11 cellular contexts compared by ENCODE assay signal in the genomic region with DNA sequence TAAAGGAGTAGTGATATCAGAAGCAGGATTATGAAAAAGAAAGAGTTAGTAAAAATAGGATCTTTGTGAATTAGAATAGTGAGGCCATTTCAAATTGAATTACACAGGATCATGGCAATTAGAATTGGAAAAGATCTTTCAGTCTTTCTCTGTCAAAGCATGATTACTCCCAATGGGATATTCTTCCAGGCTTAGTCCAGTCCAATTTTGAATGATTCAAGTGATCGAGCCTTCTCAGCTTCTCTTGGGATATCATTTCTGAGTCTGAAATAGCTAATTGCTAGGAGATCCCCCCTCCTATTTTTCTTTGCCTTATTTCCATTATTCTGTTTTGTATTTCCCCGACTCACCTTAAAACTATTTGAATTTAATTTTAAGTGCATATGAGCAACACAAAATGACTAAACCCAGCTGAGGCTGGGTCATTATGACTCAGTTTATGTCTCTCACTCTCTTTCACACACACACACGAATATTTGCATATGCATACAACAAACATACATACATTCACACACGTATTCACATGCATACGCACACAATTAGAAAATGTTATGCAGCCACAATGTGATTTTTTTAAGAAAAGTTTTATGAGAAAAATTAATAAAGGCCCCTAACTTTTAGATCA. TPM values are rescaled to one million over a fixed set of nuclear protein-coding genes. Genes with fewer than 3 reads are reported as not detected.
DNase-seq lines count a peak whose midpoint lies in the region; ATAC-seq, FAIRE-seq and TF ChIP-seq lines count a peak whose summit lies in the region.
"Had no signal": no experiment of that assay in that cellular context is flagged by ENCODE, and none has a peak within 500 bp of the region (broad histone marks: within the 10 kb centered on the region; RNA-seq: fewer than 3 reads in every experiment).

No MANE protein-coding gene starts in this region.

- FAIRE-seq in H1 (lab: Jason Lieb, UNC): no peak

- in situ Hi-C loops in gastrocnemius medialis (cut with MboI; ENCODE audit: low sequenced_read_pairs in 4 of 4): no loop called here

- H3K27ac ChIP-seq in H1 (ENCODE audit: low read depth, low read length) (no peak overlapping the region), neuronal stem cell (replicated peaks; ENCODE audit: low read length) (no peak overlapping the region), gastrocnemius medialis (no peak overlapping the region)
- H3K27ac ChIP-seq: right atrium auricular region had no signal

- no peaks in the 10 kb centered on the region for H3K23me2 ChIP-seq in H1 (ENCODE audit: low read depth, low read length)

- H3K4ac ChIP-seq in H1 (replicated peaks; ENCODE audit: insufficient read length, low read depth, low read length) (peak overlapping the region; percentile 57), neuronal stem cell (ENCODE audit: low read length) (no peak overlapping the region)

- WGBS in H1 (ENCODE audit: extremely low coverage in 1 of 2, insufficient coverage in 1 of 2, insufficient read length in 1 of 2, insufficient replicate concordance in 2 of 2, low coverage in 1 of 2, low lambda C conversion rate in 2 of 2, missing lambda C conversion rate in 1 of 2), 2 experiments: 68% methylated on average over 5 of the region's 5 CpGs; no CpG with 5 or more reads in 1 of the 2 experiments
- 100% methylated on average over 2 of the region's 5 CpGs; no CpG with 5 or more reads in 1 of the 2 donors for WGBS in neuronal stem cell (ENCODE audit: extremely low coverage in 2 of 2, insufficient read length in 2 of 2, insufficient replicate concordance in 1 of 2), 2 donors

- H2AK5ac ChIP-seq in H1 (ENCODE audit: low read depth, low read length) (no peak overlapping the region), neuronal stem cell (ENCODE audit: low read depth, low read length) (no peak overlapping the region)

- H4K8ac ChIP-seq in H1 (ENCODE audit: extremely low read depth, insufficient read depth, low read length) (no peak overlapping the region), neuronal stem cell (ENCODE audit: low read depth, low read length) (no peak overlapping the region)

- H2BK12ac ChIP-seq in H1 (ENCODE audit: low read depth, low read length) (no peak overlapping the region), neuronal stem cell (ENCODE audit: low read length) (no peak overlapping the region)

- H3K27me3 ChIP-seq in MG63 (no peaks in the 10 kb centered on the region), H1 (replicated peaks in 1 of 4; ENCODE audit: control insufficient read depth in 3 of 4, extremely low read depth in 1 of 4, insufficient read depth in 3 of 4, low read length in 3 of 4) (no peaks in the 10 kb centered on the region), neuronal stem cell (ENCODE audit: control insufficient read depth in 3 of 3, insufficient read depth in 3 of 3, low read depth in 1 of 3, low read length in 3 of 3) (no peaks in the 10 kb centered on the region), gastrocnemius medialis (no peaks in the 10 kb centered on the region)
- H3K27me3 ChIP-seq: right atrium auricular region had no signal

- H2BK120ac ChIP-seq in H1 (replicated peaks; ENCODE audit: low read depth, low read length): no peak overlapping the region
- H2BK120ac ChIP-seq in neuronal stem cell (ENCODE audit: low read depth, low read length): no peak overlapping the region

- H3K4me2 ChIP-seq in H1 (ENCODE audit: insufficient read depth in 1 of 2, low read depth in 2 of 2, low read length in 2 of 2) (peak overlapping the region in 1 of 2 experiments; percentile 15; a peak in 1 of 4 replicates), neuronal stem cell (ENCODE audit: insufficient read depth, low read length, poor library complexity, severe bottlenecking) (no peak overlapping the region)

- no peak overlapping the region for H4K91ac ChIP-seq in H1 (replicated peaks; ENCODE audit: insufficient read length, low read length)
- no peak overlapping the region for H4K91ac ChIP-seq in neuronal stem cell (ENCODE audit: low read depth, low read length, poor library complexity)

- H3K79me1 ChIP-seq in H1 (ENCODE audit: low read depth, low read length): no peaks in the 10 kb centered on the region
- H3K79me1 ChIP-seq in neuronal stem cell (ENCODE audit: low read depth, low read length): no peaks in the 10 kb centered on the region

- CTCF ChIA-PET in H1 (lab: Charles Lee; ENCODE audit: partially characterized antibody): no interaction called here
- CTCF ChIA-PET in activated naive CD4-positive, alpha-beta T cell treated with anti-CD3 and anti-CD28 coated beads, Interleukin-2, amount 10 ng/mL, durations not matched to agents 7 days and 5 days (lab: Charles Lee): no interaction called here

- no peak overlapping the region for H3K14ac ChIP-seq in H1 (ENCODE audit: insufficient read length)
- no peak overlapping the region for H3K14ac ChIP-seq in neuronal stem cell (ENCODE audit: low read length)

- no peak overlapping the region for H3K18ac ChIP-seq in H1 (ENCODE audit: extremely low read depth, low read length)
- no peak overlapping the region for H3K18ac ChIP-seq in neuronal stem cell (ENCODE audit: low read length)

- TF ChIP-seq POLR2A in H1 (IDR thresholded peaks at IDR 0.05; ENCODE audit: control extremely low read depth in 1 of 2, low read depth in 2 of 2, low read length in 2 of 2) (no peak), gastrocnemius medialis (IDR thresholded peaks at IDR 0.05) (no peak)

- no peak overlapping the region for H2AFZ ChIP-seq in H1 (ENCODE audit: low read length)
- H2AFZ ChIP-seq in neuronal stem cell (ENCODE audit: low read length): peak overlapping the region; percentile 79

- H3K27ac Mint-ChIP-seq in activated naive CD4-positive, alpha-beta T cell treated with anti-CD3 and anti-CD28 coated beads, Interleukin-2, amount 10 ng/mL, durations not matched to agents 7 days and 5 days: no peak overlapping the region
- H3K27ac Mint-ChIP-seq: activated T-cell treated with anti-CD3 and anti-CD28 coated beads, Interleukin-2, amount 50 U/mL, for 24 hours had no signal

- H3K23ac ChIP-seq in H1 (ENCODE audit: insufficient read length) (no peak overlapping the region), neuronal stem cell (ENCODE audit: low read depth, low read length, poor library complexity) (no peak overlapping the region)

- H3K9me3 Mint-ChIP-seq in activated naive CD4-positive, alpha-beta T cell treated with anti-CD3 and anti-CD28 coated beads, Interleukin-2, amount 10 ng/mL, durations not matched to agents 7 days and 5 days: no peaks in the 10 kb centered on the region

- intact Hi-C loops in gastrocnemius medialis (cut with DNase I; ENCODE audit: low total_unique reads): loop anchor here (5.0 kb wide), 1 partner anchor 1748 kb away; no protein-coding TSS in a partner anchor

- TF ChIP-seq CTCF in H1 (IDR thresholded peaks at IDR 0.05; ENCODE audit: control extremely low read depth in 1 of 3, insufficient read depth in 1 of 3, low read depth in 1 of 3, low read length in 3 of 3) (no peak), gastrocnemius medialis (IDR thresholded peaks at IDR 0.05 in 4 of 5, conservative IDR thresholded peaks at IDR 0.05 in 1 of 5) (no peak)

- peak; percentile 49 for DNase-seq in Daoy (ENCODE audit: low read depth)
- DNase-seq in MG63: peak; percentile 49
- no peak for DNase-seq in H1 (ENCODE audit: low read depth in 1 of 2, low spot score in 2 of 2)
- DNase-seq in neuronal stem cell (ENCODE audit: low spot score): no peak
- DNase-seq in NCI-H524 (lab: John Stamatoyannopoulos, UW): no peak
- no peak for DNase-seq in activated naive CD4-positive, alpha-beta T cell treated with anti-CD3 and anti-CD28 coated beads, Interleukin-2, amount 10 ng/mL, durations not matched to agents 7 days and 5 days
- DNase-seq in gastrocnemius medialis: no peak
- DNase-seq: activated T-cell treated with anti-CD3 and anti-CD28 coated beads, Interleukin-2, amount 50 U/mL, for 24 hours; NCI-H446 treated with DMSO at 0.1 percent for 48 hours had no signal

- TF ChIP-seq RAD21 in H1 (IDR thresholded peaks at IDR 0.05 in 1 of 2, conservative IDR thresholded peaks at IDR 0.05 in 1 of 2; ENCODE audit: low read depth in 2 of 2, low read length in 2 of 2): no peak

- H4K20me1 ChIP-seq in H1 (replicated peaks in 1 of 2; ENCODE audit: control insufficient read depth in 1 of 2, insufficient read depth in 2 of 2, low read length in 2 of 2): no peaks in the 10 kb centered on the region

- H3K9ac ChIP-seq in H1 (replicated peaks in 1 of 4; ENCODE audit: extremely low read depth in 1 of 4, low read depth in 3 of 4, low read length in 3 of 4) (no peak overlapping the region), neuronal stem cell (ENCODE audit: low read depth, low read length, poor library complexity) (no peak overlapping the region)

- H3K56ac ChIP-seq in H1 (replicated peaks; ENCODE audit: insufficient read length, low read depth, low read length): no peak overlapping the region

- no peaks in the 10 kb centered on the region for H3K4me1 Mint-ChIP-seq in activated naive CD4-positive, alpha-beta T cell treated with anti-CD3 and anti-CD28 coated beads, Interleukin-2, amount 10 ng/mL, durations not matched to agents 7 days and 5 days

- H2BK15ac ChIP-seq in H1 (ENCODE audit: low read length) (no peak overlapping the region), neuronal stem cell (ENCODE audit: low read length) (no peak overlapping the region)

- H2BK20ac ChIP-seq in H1 (ENCODE audit: low read length): no peak overlapping the region

- H2BK5ac ChIP-seq in H1 (ENCODE audit: low read depth, low read length) (no peak overlapping the region), neuronal stem cell (ENCODE audit: low read length) (no peak overlapping the region)

- peaks cover 0 to 4% (median 1%) of the 10 kb centered on the region in 4 experiments; a peak in 2 of 7 replicates for H3K4me1 ChIP-seq in H1 (replicated peaks in 1 of 4; ENCODE audit: control insufficient read depth in 3 of 4, insufficient read depth in 4 of 4, low read length in 3 of 4)
- peaks cover 0 to 3% of the 10 kb centered on the region in 2 donors for H3K4me1 ChIP-seq in neuronal stem cell (ENCODE audit: control insufficient read depth in 2 of 2, insufficient read depth in 1 of 2, low read depth in 1 of 2, low read length in 2 of 2)
- no peaks in the 10 kb centered on the region for H3K4me1 ChIP-seq in gastrocnemius medialis
- H3K4me1 ChIP-seq: right atrium auricular region had no signal

- H3K9me3 ChIP-seq in MG63 (peaks cover 6% of the 10 kb centered on the region; the same call in 1 of the 2 replicates), H1 (ENCODE audit: insufficient read depth in 2 of 2, low read depth in 1 of 2, low read length in 1 of 2) (peaks cover 3 to 5% of the 10 kb centered on the region in 2 experiments; a peak in 1 of 4 replicates), neuronal stem cell (replicated peaks in 1 of 2; ENCODE audit: control insufficient read depth in 2 of 2, insufficient read depth in 1 of 2, low read depth in 1 of 2, low read length in 2 of 2) (peaks cover 5% of the 10 kb centered on the region in 2 donors), gastrocnemius medialis (no peaks in the 10 kb centered on the region)

- H3K79me2 ChIP-seq in H1 (ENCODE audit: control insufficient read depth in 1 of 2, insufficient read depth in 2 of 2, low read length in 2 of 2): no peaks in the 10 kb centered on the region

- H3K4me3 ChIP-seq in MG63: peak overlapping the region; percentile 12
- H3K4me3 ChIP-seq in H1 (ENCODE audit: extremely low read depth in 1 of 4, insufficient read depth in 2 of 4, low read depth in 3 of 4, low read length in 4 of 4): no peak overlapping the region; a peak in 1 of 8 replicates
- H3K4me3 ChIP-seq in neuronal stem cell (ENCODE audit: low read length in 2 of 2): no peak overlapping the region
- H3K4me3 ChIP-seq in gastrocnemius medialis: no peak overlapping the region

- TF ChIP-seq EP300 in H1 (IDR thresholded peaks at IDR 0.05; ENCODE audit: borderline replicate concordance in 1 of 2, low read depth in 2 of 2, low read length in 2 of 2): no peak

- POLR2A ChIA-PET in H1 (lab: Charles Lee; ENCODE audit: partially characterized antibody): no interaction called here

- H3K4me3 Mint-ChIP-seq in activated naive CD4-positive, alpha-beta T cell treated with anti-CD3 and anti-CD28 coated beads, Interleukin-2, amount 10 ng/mL, durations not matched to agents 7 days and 5 days: no peak overlapping the region
- H3K4me3 Mint-ChIP-seq: activated T-cell treated with anti-CD3 and anti-CD28 coated beads, Interleukin-2, amount 50 U/mL, for 24 hours had no signal

- H3K36me3 Mint-ChIP-seq in activated naive CD4-positive, alpha-beta T cell treated with anti-CD3 and anti-CD28 coated beads, Interleukin-2, amount 10 ng/mL, durations not matched to agents 7 days and 5 days: no peaks in the 10 kb centered on the region

- ATAC-seq in GM21723 (IDR thresholded peaks at IDR 0.05; ENCODE audit: unreplicated experiment) (no peak), gastrocnemius medialis (no peak)

- no peak overlapping the region for H4K5ac ChIP-seq in H1 (ENCODE audit: insufficient read length, low read depth, low read length)

- H3K36me3 ChIP-seq in MG63 (no peaks in the 10 kb centered on the region), H1 (ENCODE audit: control insufficient read depth in 2 of 4, insufficient read depth in 4 of 4, low read length in 3 of 4) (no peaks in the 10 kb centered on the region), neuronal stem cell (replicated peaks in 1 of 2; ENCODE audit: control insufficient read depth in 2 of 2, insufficient read depth in 2 of 2, low read length in 2 of 2) (no peaks in the 10 kb centered on the region), gastrocnemius medialis (no peaks in the 10 kb centered on the region)
- H3K36me3 ChIP-seq: right atrium auricular region had no signal

- H3K27me3 Mint-ChIP-seq in activated naive CD4-positive, alpha-beta T cell treated with anti-CD3 and anti-CD28 coated beads, Interleukin-2, amount 10 ng/mL, durations not matched to agents 7 days and 5 days: peaks cover 7% of the 10 kb centered on the region

RNA-seq across cellular contexts. Expression of a gene that starts 34.8 kb away (rescaled TPM):
- 4.1 and 5.8 TPM in 2 replicates for total RNA-seq in Daoy (2014; rRNA removed; shearing (Covaris generic))
- total RNA-seq in MG63 (2014; rRNA removed; shearing (Covaris generic); ENCODE audit: low replicate concordance): 0.56 and 0.79 TPM in 2 replicates
- total RNA-seq in H1 (2021; fragmentation: NEBNext Ultra II Directional; extraction: Animal tissue kit (Norgen Biotek cat#: 25700)): 17.6 and 21.8 TPM in 2 replicates
- 9.4 and 9.6 TPM in 2 replicates for polyA plus RNA-seq in H1 (2011; rRNA removed)
- 3.6 TPM for polyA plus RNA-seq in H1 (2011; cell fraction: cytosol; rRNA removed)
- 4.9 TPM for polyA plus RNA-seq in H1 (2011; cell fraction: nucleus; rRNA removed)
- 10.0 to 11.0 TPM (median 10.1 TPM) in 4 replicates for polyA plus RNA-seq in H1 (2012, experiment 1 of 2)
- 20.6 TPM for polyA plus RNA-seq in H1 (2012, experiment 2 of 2)
- polyA plus RNA-seq in H1 (2013, experiment 1 of 2): 7.2 TPM
- 11.3 TPM for polyA plus RNA-seq in H1 (2013, experiment 2 of 2)
- 12.1 and 20.3 TPM in 2 replicates for polyA minus RNA-seq in H1 (2011; rRNA and poly(A)+ RNA removed)
- polyA minus RNA-seq in H1 (2011; cell fraction: cytosol; rRNA and poly(A)+ RNA removed): 16.2 TPM
- 37.6 TPM for polyA minus RNA-seq in H1 (2011; cell fraction: nucleus; rRNA and poly(A)+ RNA removed)
- 128 TPM for polyA plus RNA-seq in neuronal stem cell (2013, experiment 1 of 2)
- 138 TPM for polyA plus RNA-seq in neuronal stem cell (2013, experiment 2 of 2)
- under 1 TPM in 3 of 4 donors, not detected in 1; 0.15 to 0.62 (median 0.20) TPM for total RNA-seq in gastrocnemius medialis

Comparison
In these comparisons a context has a peak if more than half of its experiments do, and no peak if none do; other contexts are left out.
1. DNase-seq: peak in Daoy (single experiment) and MG63 (single experiment); none in H1 (0 of 2), neuronal stem cell (single experiment), NCI-H524 (0 of 2), activated naive CD4-positive, alpha-beta T cell treated with anti-CD3 and anti-CD28 coated beads, Interleukin-2, amount 10 ng/mL, durations not matched to agents 7 days and 5 days (single experiment) and gastrocnemius medialis (0 of 2).